In genomic region chr13:23579886-23580706, GRCh38 we compare ENCODE assay signal across 8 cellular contexts. TPM values are rescaled to one million over a fixed set of nuclear protein-coding genes. Genes with fewer than 3 reads are reported as not detected.
DNase-seq lines count a peak whose midpoint lies in the region; FAIRE-seq and TF ChIP-seq lines count a peak whose summit lies in the region.

No MANE protein-coding gene starts in this region.

- H4K20me1 ChIP-seq in Loucy (ENCODE audit: insufficient read depth, low read length, poor library complexity, severe bottlenecking): no peaks in the 10 kb centered on the region
- H4K20me1 ChIP-seq in endothelial cell of umbilical vein (replicated peaks; ENCODE audit: control insufficient read depth, extremely low read depth, insufficient read depth, low read length): peaks cover 3% of the 10 kb centered on the region

- peak; percentile 12 for FAIRE-seq in endothelial cell of umbilical vein (lab: Jason Lieb, UNC)

- TF ChIP-seq CTCF in Loucy (conservative IDR thresholded peaks at IDR 0.05; ENCODE audit: low read length) (no peak), endothelial cell of umbilical vein (IDR thresholded peaks at IDR 0.05; ENCODE audit: extremely low read depth in 1 of 2, insufficient read depth in 1 of 2, low read depth in 1 of 2, low read length in 2 of 2) (no peak), neutrophil (IDR thresholded peaks at IDR 0.05) (no peak)

- H3K4me2 ChIP-seq in Loucy (ENCODE audit: low read depth, low read length, poor library complexity, severe bottlenecking) (peak overlapping the region; percentile 69), endothelial cell of umbilical vein (ENCODE audit: insufficient read depth, low read length) (peak overlapping the region; percentile 76)

- DNase-seq in DMS53 (lab: John Stamatoyannopoulos, UW) (peak; percentile 60), endothelial cell of umbilical vein (ENCODE audit: low read depth, low spot score) (peak; percentile 12), NCI-H2107 (lab: John Stamatoyannopoulos, UW) (no peak), NCI-H345 (lab: John Stamatoyannopoulos, UW) (no peak), islet precursor cell (no peak), DMS114 treated with DMSO at 0.1 percent for 48 hours (lab: John Stamatoyannopoulos, UW; ENCODE audit: unreplicated experiment) (no peak)

- H3K79me2 ChIP-seq in Loucy (ENCODE audit: insufficient read depth, low read length): no peaks in the 10 kb centered on the region
- H3K79me2 ChIP-seq in endothelial cell of umbilical vein (ENCODE audit: control insufficient read depth, insufficient read depth, low read length): no peaks in the 10 kb centered on the region

- H3K27ac ChIP-seq in endothelial cell of umbilical vein (ENCODE audit: insufficient read depth, low read depth, low read length) (no peak overlapping the region), neutrophil (no peak overlapping the region)

- BruUV-seq in endothelial cell of umbilical vein (replicated peaks; lab: Mats Ljungman, UMichigan): no TSS peak

- peak overlapping the region; percentile 78 for H3K4me3 ChIP-seq in Loucy (ENCODE audit: low read length, poor library complexity, severe bottlenecking)
- peak overlapping the region; percentile 16 to 64 (median 53) for H3K4me3 ChIP-seq in endothelial cell of umbilical vein (replicated peaks in 1 of 3; ENCODE audit: insufficient read depth in 1 of 3, low read depth in 1 of 3, low read length in 3 of 3)
- H3K4me3 ChIP-seq in neutrophil (ENCODE audit: low read depth in 1 of 2, low read length in 1 of 2): peak overlapping the region; percentile 69 to 98

- H3K4me1 ChIP-seq in Loucy (ENCODE audit: insufficient read depth, low read length, poor library complexity, severe bottlenecking) (peaks cover 4% of the 10 kb centered on the region), endothelial cell of umbilical vein (ENCODE audit: control insufficient read depth, extremely low read depth, insufficient read depth, low read length) (peaks cover 13% of the 10 kb centered on the region), neutrophil (ENCODE audit: control insufficient read depth in 1 of 2, insufficient read depth in 1 of 2, low read depth in 1 of 2, low read length in 1 of 2) (peaks cover 19 to 20% of the 10 kb centered on the region in 2 experiments)

- dilution Hi-C loops in endothelial cell of umbilical vein (cut with MboI; ENCODE audit: extremely low pct_ligation_motif_present, low sequenced_read_pairs): no loop called here

- no peaks in the 10 kb centered on the region for H3K9me2 ChIP-seq in Loucy (replicated peaks; ENCODE audit: low read depth, low read length)

- no peaks in the 10 kb centered on the region for H3K9me1 ChIP-seq in endothelial cell of umbilical vein (replicated peaks; ENCODE audit: control insufficient read depth, extremely low read depth, insufficient read depth, low read length)

- H3K9ac ChIP-seq in Loucy (ENCODE audit: low read depth, low read length, poor library complexity, severe bottlenecking) (no peak overlapping the region), endothelial cell of umbilical vein (replicated peaks; ENCODE audit: extremely low read depth, insufficient read depth, low read length) (peak overlapping the region; percentile 36)

- intact Hi-C loops in endothelial cell of umbilical vein (cut with micrococcal nuclease): loop anchor here (1.0 to 5.0 kb wide), 5 partner anchors 114 to 307 kb away; partner anchors contain the start of gene MIPEP

- no peaks in the 10 kb centered on the region for H3F3A ChIP-seq in Loucy (ENCODE audit: low read depth)

- POLR2A ChIA-PET in endothelial cell of umbilical vein (lab: Charles Lee): no interaction called here

- H2AFZ ChIP-seq in Loucy (ENCODE audit: low read length) (no peak overlapping the region; the same call in 1 of the 2 replicates), endothelial cell of umbilical vein (ENCODE audit: low read depth, low read length) (peak overlapping the region; percentile 99)

- TF ChIP-seq POLR2A in endothelial cell of umbilical vein (IDR thresholded peaks at IDR 0.05; ENCODE audit: low read depth, low read length): no peak

- H3K9me3 ChIP-seq in Loucy (ENCODE audit: insufficient read depth, low read depth, low read length): no peaks in the 10 kb centered on the region
- H3K9me3 ChIP-seq in endothelial cell of umbilical vein (replicated peaks; ENCODE audit: control insufficient read depth, insufficient read depth, low read length): no peaks in the 10 kb centered on the region
- no peaks in the 10 kb centered on the region for H3K9me3 ChIP-seq in neutrophil

- H3K36me3 ChIP-seq in Loucy (ENCODE audit: insufficient read depth, low read length) (no peaks in the 10 kb centered on the region), endothelial cell of umbilical vein (ENCODE audit: control insufficient read depth in 2 of 2, extremely low read depth in 1 of 2, insufficient read depth in 2 of 2, low read length in 2 of 2) (no peaks in the 10 kb centered on the region), neutrophil (no peaks in the 10 kb centered on the region)

- H3K27me3 ChIP-seq in Loucy (ENCODE audit: insufficient read depth, low read length, poor library complexity, severe bottlenecking): peaks cover 28% of the 10 kb centered on the region
- peaks cover 26 to 41% of the 10 kb centered on the region in 2 experiments for H3K27me3 ChIP-seq in endothelial cell of umbilical vein (ENCODE audit: control insufficient read depth in 2 of 2, insufficient read depth in 2 of 2, low read length in 2 of 2)
- H3K27me3 ChIP-seq in neutrophil: peaks cover 19% of the 10 kb centered on the region

- CTCF ChIA-PET in endothelial cell of umbilical vein (lab: Charles Lee): interaction anchor here (2.6 kb wide), 1 partner anchor 124 kb away, joined by 9 read pairs; no protein-coding TSS in a partner anchor

TF ChIP-seq in endothelial cell of umbilical vein, 7 proteins besides CTCF, POLR2A, EP300 and RAD21:
- TF ChIP-seq EZH2 (IDR thresholded peaks at IDR 0.05; ENCODE audit: borderline replicate concordance, low read depth, low read length, severe bottlenecking): peak; percentile 88
- no peak for TF ChIP-seq GATA2 (IDR thresholded peaks at IDR 0.05; ENCODE audit: insufficient read depth, insufficient read length, low read depth, low read length)

RNA-seq across cellular contexts. Expression of gene TNFRSF19, which starts 9.9 kb away (rescaled TPM):
- total RNA-seq in endothelial cell of umbilical vein: 0.29 and 0.65 TPM in 2 replicates
- 0.19 and 0.23 TPM in 2 replicates for polyA plus RNA-seq in endothelial cell of umbilical vein
- polyA plus RNA-seq in endothelial cell of umbilical vein (2011; cell fraction: cytosol; rRNA removed): 0.18 and 0.28 TPM in 2 replicates
- polyA plus RNA-seq in endothelial cell of umbilical vein (2011; cell fraction: nucleus; rRNA removed): 0.28 and 0.42 TPM in 2 replicates
- 0.36 and 0.38 TPM in 2 replicates for polyA plus RNA-seq in endothelial cell of umbilical vein (2012)
- polyA minus RNA-seq in endothelial cell of umbilical vein: 0.46 and 0.49 TPM in 2 replicates
- not detected for polyA minus RNA-seq in endothelial cell of umbilical vein (2011; cell fraction: cytosol; rRNA and poly(A)+ RNA removed)
- polyA minus RNA-seq in endothelial cell of umbilical vein (2011; cell fraction: nucleus; rRNA and poly(A)+ RNA removed): 0.14 and 0.67 TPM in 2 replicates

Comparison
In these comparisons a context has a peak if more than half of its experiments do, and no peak if none do; other contexts are left out.
1. DNase-seq: peak in DMS53 (single experiment) and endothelial cell of umbilical vein (single experiment); none in NCI-H2107 (single experiment), NCI-H345 (single experiment), islet precursor cell (single experiment) and DMS114 treated with DMSO at 0.1 percent for 48 hours (single experiment).
2. Peak in every context shown above with its lines, with median percentiles within 50 percentile points of each other: H3K4me3 ChIP-seq.